In genomic region chr10:78229950-78230675, GRCh38 we compare ENCODE assay signal across 24 cellular contexts.
DNase-seq lines count a peak whose midpoint lies in the region; ATAC-seq, FAIRE-seq and TF ChIP-seq lines count a peak whose summit lies in the region.
"Had no signal": no experiment of that assay in that cellular context is flagged by ENCODE, and none has a peak within 500 bp of the region (broad histone marks: within the 10 kb centered on the region; RNA-seq: fewer than 3 reads in every experiment).

No MANE protein-coding gene starts in this region.

- H3K27ac ChIP-seq in K562 (ENCODE audit: extremely low read depth, low read depth, low read length) = no peak overlapping the region
- H3K27ac ChIP-seq: C4-2B, SJSA1 had no signal

- no peak for TF ChIP-seq CTCF in K562 (IDR thresholded peaks at IDR 0.05 in 2 of 3, conservative IDR thresholded peaks at IDR 0.05 in 1 of 3; ENCODE audit: insufficient read depth in 2 of 3, low read depth in 1 of 3, low read length in 3 of 3)

- FAIRE-seq in K562 (lab: Jason Lieb, UNC) = no peak
- peak; percentile 83 for FAIRE-seq in urothelium cell line (lab: Jason Lieb, UNC)
- FAIRE-seq in H54 (lab: Jason Lieb, UNC) = no peak
- FAIRE-seq: A204.1 had no signal

- TF ChIP-seq POLR2A in K562 (conservative IDR thresholded peaks at IDR 0.05) = no peak
- TF ChIP-seq POLR2A in H54 (IDR thresholded peaks at IDR 0.05; ENCODE audit: low read depth, low read length) = no peak

- peaks cover 25% of the 10 kb centered on the region for H3K27me3 Mint-ChIP-seq in activated naive CD8-positive, alpha-beta T cell treated with anti-CD3 and anti-CD28 coated beads, Interleukin-2, amount 10 ng/mL, durations not matched to agents 7 days and 5 days
- H3K27me3 Mint-ChIP-seq in activated naive CD8-positive, alpha-beta T cell treated with anti-CD3 and anti-CD28 coated beads for 36 hours = no peaks in the 10 kb centered on the region
- H3K27me3 Mint-ChIP-seq in natural killer cell treated with Interleukin-12 subunit alpha and Interleukin-12 subunit beta and Interleukin-15 and Interleukin-18, amount 100 ng/mL, for 72 hours = peaks cover 29 to 32% of the 10 kb centered on the region in 2 donors

- BruUV-seq in K562 (replicated peaks; lab: Mats Ljungman, UMichigan) = no TSS peak

- CTCF ChIA-PET in K562 (lab: Yijun Ruan, JAX; ENCODE audit: low intra/inter-chr PET ratio) = no interaction called here

- in situ Hi-C loops in K562 (cut with MboI) = no loop called here

- H3K4me1 Mint-ChIP-seq in activated naive CD8-positive, alpha-beta T cell treated with anti-CD3 and anti-CD28 coated beads, Interleukin-2, amount 10 ng/mL, durations not matched to agents 7 days and 5 days = peaks cover 6% of the 10 kb centered on the region
- no peaks in the 10 kb centered on the region for H3K4me1 Mint-ChIP-seq in activated naive CD8-positive, alpha-beta T cell treated with anti-CD3 and anti-CD28 coated beads for 36 hours
- H3K4me1 Mint-ChIP-seq in natural killer cell treated with Interleukin-12 subunit alpha and Interleukin-12 subunit beta and Interleukin-15 and Interleukin-18, amount 100 ng/mL, for 72 hours (ENCODE audit: low read depth in 2 of 2) = peaks cover 11 to 15% of the 10 kb centered on the region in 2 donors

- no peak overlapping the region for H3K9ac ChIP-seq in K562 (ENCODE audit: insufficient read depth in 1 of 2, low read depth in 2 of 2, low read length in 2 of 2)

- H3K79me2 ChIP-seq in K562 (ENCODE audit: control insufficient read depth, insufficient read depth, low read length) = no peaks in the 10 kb centered on the region

- peaks cover 5% of the 10 kb centered on the region; the same call in 1 of the 2 replicates for H4K20me1 ChIP-seq in K562 (replicated peaks; ENCODE audit: control insufficient read depth, insufficient read depth, low read length)

- H3K9me3 Mint-ChIP-seq in activated naive CD8-positive, alpha-beta T cell treated with anti-CD3 and anti-CD28 coated beads, Interleukin-2, amount 10 ng/mL, durations not matched to agents 7 days and 5 days = no peaks in the 10 kb centered on the region
- H3K9me3 Mint-ChIP-seq in activated naive CD8-positive, alpha-beta T cell treated with anti-CD3 and anti-CD28 coated beads for 36 hours = no peaks in the 10 kb centered on the region
- H3K9me3 Mint-ChIP-seq in natural killer cell treated with Interleukin-12 subunit alpha and Interleukin-12 subunit beta and Interleukin-15 and Interleukin-18, amount 100 ng/mL, for 72 hours = peaks cover 8% of the 10 kb centered on the region
- H3K9me3 Mint-ChIP-seq: HFFc6 had no signal

- H3K9me1 ChIP-seq in K562 (ENCODE audit: control insufficient read depth, insufficient read depth, low read length) = no peaks in the 10 kb centered on the region

- no peak overlapping the region for H3K4me3 ChIP-seq in K562
- H3K4me3 ChIP-seq: SJSA1 had no signal

- H3K36me3 Mint-ChIP-seq in activated naive CD8-positive, alpha-beta T cell treated with anti-CD3 and anti-CD28 coated beads, Interleukin-2, amount 10 ng/mL, durations not matched to agents 7 days and 5 days = no peaks in the 10 kb centered on the region
- H3K36me3 Mint-ChIP-seq in activated naive CD8-positive, alpha-beta T cell treated with anti-CD3 and anti-CD28 coated beads for 36 hours = no peaks in the 10 kb centered on the region
- no peaks in the 10 kb centered on the region for H3K36me3 Mint-ChIP-seq in natural killer cell treated with Interleukin-12 subunit alpha and Interleukin-12 subunit beta and Interleukin-15 and Interleukin-18, amount 100 ng/mL, for 72 hours

- no peak overlapping the region for H3K4me2 ChIP-seq in K562 (ENCODE audit: insufficient read depth, low read length)

- H3K27ac Mint-ChIP-seq in activated naive CD8-positive, alpha-beta T cell treated with anti-CD3 and anti-CD28 coated beads, Interleukin-2, amount 10 ng/mL, durations not matched to agents 7 days and 5 days = peak overlapping the region; percentile 14
- no peak overlapping the region for H3K27ac Mint-ChIP-seq in activated naive CD8-positive, alpha-beta T cell treated with anti-CD3 and anti-CD28 coated beads for 36 hours
- peak overlapping the region in 1 of 2 donors; percentile 3 for H3K27ac Mint-ChIP-seq in natural killer cell treated with Interleukin-12 subunit alpha and Interleukin-12 subunit beta and Interleukin-15 and Interleukin-18, amount 100 ng/mL, for 72 hours
- H3K27ac Mint-ChIP-seq: HFFc6 had no signal

- no peak for TF ChIP-seq EP300 in K562 (IDR thresholded peaks at IDR 0.05; ENCODE audit: low read length)

- WGBS in K562 (ENCODE audit: insufficient coverage, low coverage, missing lambda C conversion rate) = 2% methylated on average over 5 of the region's 5 CpGs

- intact Hi-C loops in K562 (cut with micrococcal nuclease) = no loop called here

- no peaks in the 10 kb centered on the region for H3K36me3 ChIP-seq in K562 (ENCODE audit: control insufficient read depth, insufficient read depth, low read length)
- H3K36me3 ChIP-seq: SJSA1 had no signal

- DNase-seq in activated naive CD8-positive, alpha-beta T cell treated with anti-CD3 and anti-CD28 coated beads, Interleukin-2, amount 10 ng/mL, durations not matched to agents 7 days and 5 days = no peak
- DNase-seq in activated naive CD8-positive, alpha-beta T cell treated with anti-CD3 and anti-CD28 coated beads for 36 hours = no peak
- no peak for DNase-seq in K562 (ENCODE audit: extremely low read depth in 1 of 4, low spot score in 3 of 4)
- DNase-seq in natural killer cell treated with Interleukin-12 subunit alpha and Interleukin-12 subunit beta and Interleukin-15 and Interleukin-18, amount 100 ng/mL, for 72 hours (ENCODE audit: low spot score) = no peak
- DNase-seq in urothelium cell line (ENCODE audit: low spot score) = no peak
- no peak for DNase-seq in COLO829 (ENCODE audit: low spot score)
- no peak for DNase-seq in hepatic stellate cell (ENCODE audit: low spot score)
- DNase-seq in H54 (ENCODE audit: insufficient read length, low spot score) = no peak
- DNase-seq: EL, GF-D8, H7, HFFc6, IMR-90, MV-4-11, NCI-H1694, NCI-H2081, NCI-H2171, NCI-H524 treated with DMSO at 0.1 percent for 48 hours, NCI-H82, OCI-M1 had no signal

- H3K4me1 ChIP-seq in K562 (replicated peaks in 1 of 2; ENCODE audit: control insufficient read depth in 2 of 2, insufficient read depth in 2 of 2, low read length in 2 of 2) = no peaks in the 10 kb centered on the region

- ATAC-seq in activated naive CD8-positive, alpha-beta T cell treated with anti-CD3 and anti-CD28 coated beads, Interleukin-2, amount 10 ng/mL, durations not matched to agents 7 days and 5 days (ENCODE audit: low read depth) = no peak
- no peak for ATAC-seq in K562
- peak; percentile 73 to 75 for ATAC-seq in natural killer cell treated with Interleukin-12 subunit alpha and Interleukin-12 subunit beta and Interleukin-15 and Interleukin-18, amount 100 ng/mL, for 72 hours
- ATAC-seq: Right ventricle myocardium inferior had no signal

- no peaks in the 10 kb centered on the region for H3K9me3 ChIP-seq in K562 (replicated peaks; ENCODE audit: control insufficient read depth, insufficient read depth, low read depth, low read length)
- H3K9me3 ChIP-seq: SJSA1 had no signal

- no peak overlapping the region for H3K4me3 Mint-ChIP-seq in activated naive CD8-positive, alpha-beta T cell treated with anti-CD3 and anti-CD28 coated beads, Interleukin-2, amount 10 ng/mL, durations not matched to agents 7 days and 5 days
- H3K4me3 Mint-ChIP-seq in activated naive CD8-positive, alpha-beta T cell treated with anti-CD3 and anti-CD28 coated beads for 36 hours = no peak overlapping the region
- H3K4me3 Mint-ChIP-seq in natural killer cell treated with Interleukin-12 subunit alpha and Interleukin-12 subunit beta and Interleukin-15 and Interleukin-18, amount 100 ng/mL, for 72 hours = no peak overlapping the region
- H3K4me3 Mint-ChIP-seq: HFFc6 had no signal

- POLR2A ChIA-PET in activated naive CD8-positive, alpha-beta T cell treated with anti-CD3 and anti-CD28 coated beads, Interleukin-2, amount 10 ng/mL, durations not matched to agents 7 days and 5 days (lab: Charles Lee) = no interaction called here
- POLR2A ChIA-PET in K562 (lab: Yijun Ruan, JAX) = interaction anchor here (0.7 kb wide), 1 partner anchor 1259 kb away, joined by 4 read pairs; no protein-coding TSS in a partner anchor

- peaks cover 5 to 31% of the 10 kb centered on the region in 2 experiments; a peak in 4 of 5 replicates for H3K27me3 ChIP-seq in K562 (ENCODE audit: control insufficient read depth in 2 of 2, insufficient read depth in 2 of 2, low read length in 2 of 2)
- H3K27me3 ChIP-seq: SJSA1 had no signal

- no peak overlapping the region for H2AFZ ChIP-seq in K562 (ENCODE audit: low read depth, low read length)

- TF ChIP-seq RAD21 in K562 (CRISPR knock-in tag; conservative IDR thresholded peaks at IDR 0.05 in 1 of 2, IDR thresholded peaks at IDR 0.05 in 1 of 2) = no peak

TF ChIP-seq in K562, 482 proteins besides CTCF, POLR2A, EP300 and RAD21 (continues in another document):
- TF ChIP-seq PRMT5 (CRISPR knock-in tag; IDR thresholded peaks at IDR 0.05) (no peak), HDAC3 (IDR thresholded peaks at IDR 0.05; ENCODE audit: borderline replicate concordance, partially characterized antibody) (no peak), ZNF280B (CRISPR knock-in tag; IDR thresholded peaks at IDR 0.05) (no peak), DACH1 (IDR thresholded peaks at IDR 0.05; ENCODE audit: partially characterized antibody) (peak; percentile 34), BCL6 (CRISPR knock-in tag; IDR thresholded peaks at IDR 0.05) (no peak), POLR2AphosphoS5 (IDR thresholded peaks at IDR 0.05; ENCODE audit: control insufficient read depth, insufficient read depth, low read depth, low read length) (no peak), ZNF79 (CRISPR knock-in tag; IDR thresholded peaks at IDR 0.05; ENCODE audit: low read depth) (no peak), TRIM24 (IDR thresholded peaks at IDR 0.05) (no peak), SMARCC2 (IDR thresholded peaks at IDR 0.05; ENCODE audit: low read depth) (no peak)
- TF ChIP-seq, protein P1, sequence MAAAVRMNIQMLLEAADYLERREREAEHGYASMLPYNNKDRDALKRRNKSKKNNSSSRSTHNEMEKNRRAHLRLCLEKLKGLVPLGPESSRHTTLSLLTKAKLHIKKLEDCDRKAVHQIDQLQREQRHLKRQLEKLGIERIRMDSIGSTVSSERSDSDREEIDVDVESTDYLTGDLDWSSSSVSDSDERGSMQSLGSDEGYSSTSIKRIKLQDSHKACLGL (CRISPR knock-in tag; IDR thresholded peaks at IDR 0.05; ENCODE audit: borderline replicate concordance, poor library complexity, severe bottlenecking) = no peak

Comparison
In these comparisons a context has a peak if more than half of its experiments do, and no peak if none do; other contexts are left out.
1. ATAC-seq: peak in natural killer cell treated with Interleukin-12 subunit alpha and Interleukin-12 subunit beta and Interleukin-15 and Interleukin-18, amount 100 ng/mL, for 72 hours (2 of 2); none in activated naive CD8-positive, alpha-beta T cell treated with anti-CD3 and anti-CD28 coated beads, Interleukin-2, amount 10 ng/mL, durations not matched to agents 7 days and 5 days (single experiment) and K562 (single experiment).